Comparison of ENCODE assay signal across 26 cellular contexts in genomic region chr7:19610194-19610943, GRCh38.
"Had no signal": no experiment of that assay in that cellular context is flagged by ENCODE, and none has a peak within 500 bp of the region (broad histone marks: within the 10 kb centered on the region; RNA-seq: fewer than 3 reads in every experiment).

No MANE protein-coding gene starts in this region.

- H3K4me1 Mint-ChIP-seq: activated B cell treated with CpG ODN at 0.5 μM for 24 hours; activated CD4-positive, alpha-beta T cell treated with anti-CD3 and anti-CD28 coated beads, Interleukin-2, amount 10 ng/mL, durations not matched to agents 24 days and 14 days; activated naive CD8-positive, alpha-beta T cell treated with anti-CD3 and anti-CD28 coated beads for 36 hours; IgD-negative memory B cell; T-cell had no signal

- ATAC-seq: activated T-cell treated with anti-CD3 and anti-CD28 coated beads, Interleukin-2, amount 50 U/mL, for 4 hours; PC-3; T-cell had no signal

- H3K27ac Mint-ChIP-seq: activated B cell treated with CpG ODN at 0.5 μM for 24 hours; activated CD4-positive, alpha-beta T cell treated with anti-CD3 and anti-CD28 coated beads, Interleukin-2, amount 10 ng/mL, durations not matched to agents 24 days and 14 days; activated naive CD8-positive, alpha-beta T cell treated with anti-CD3 and anti-CD28 coated beads for 36 hours; IgD-negative memory B cell; T-cell had no signal

- H3K27me3 Mint-ChIP-seq: activated CD4-positive, alpha-beta T cell treated with anti-CD3 and anti-CD28 coated beads, Interleukin-2, amount 10 ng/mL, durations not matched to agents 24 days and 14 days; activated naive CD8-positive, alpha-beta T cell treated with anti-CD3 and anti-CD28 coated beads for 36 hours; IgD-negative memory B cell; T-cell had no signal

- DNase-seq: activated B cell treated with CpG ODN at 0.5 μM for 24 hours; activated CD4-positive, alpha-beta T cell treated with anti-CD3 and anti-CD28 coated beads for 1 hour; activated CD4-positive, alpha-beta T cell treated with anti-CD3 and anti-CD28 coated beads, Interleukin-2, amount 10 ng/mL, durations not matched to agents 24 days and 14 days; activated CD4-positive, alpha-beta T cell treated with anti-CD3 and anti-CD28 coated beads, Interleukin-2, amount 50 U/mL, for 48 hours; activated effector memory CD4-positive, alpha-beta T cell treated with anti-CD3 and anti-CD28 coated beads, Interleukin-2, amount 50 U/mL, for 16 hours; activated naive CD4-positive, alpha-beta T cell treated with Interleukin-2 at 50 U/mL for 16 hours; activated naive CD8-positive, alpha-beta T cell treated with anti-CD3 and anti-CD28 coated beads for 36 hours; activated T-cell treated with anti-CD3 and anti-CD28 coated beads, Interleukin-2, amount 50 U/mL, for 4 hours; anterior cingulate cortex; central memory CD4-positive, alpha-beta T cell; KG1; MM.1S; NCI-H1105; NCI-H1436; NCI-H1694 treated with DMSO at 0.1 percent for 48 hours; NCI-H2029 treated with DMSO at 0.1 percent for 48 hours; NCI-H510A; PC-3; SIG-M5; T-cell; T-helper 2 cell; T1000 had no signal

- H3K4me3 ChIP-seq: SK-N-MC had no signal

- H3K27ac ChIP-seq: SK-N-MC had no signal

- H3K9me3 Mint-ChIP-seq: activated CD4-positive, alpha-beta T cell treated with anti-CD3 and anti-CD28 coated beads, Interleukin-2, amount 10 ng/mL, durations not matched to agents 24 days and 14 days; activated T-cell treated with anti-CD3 and anti-CD28 coated beads, Interleukin-2, amount 50 U/mL, for 4 hours had no signal

- H3K4me3 Mint-ChIP-seq: activated B cell treated with CpG ODN at 0.5 μM for 24 hours; activated CD4-positive, alpha-beta T cell treated with anti-CD3 and anti-CD28 coated beads, Interleukin-2, amount 10 ng/mL, durations not matched to agents 24 days and 14 days; activated naive CD8-positive, alpha-beta T cell treated with anti-CD3 and anti-CD28 coated beads for 36 hours; activated T-cell treated with anti-CD3 and anti-CD28 coated beads, Interleukin-2, amount 50 U/mL, for 4 hours; IgD-negative memory B cell; T-cell had no signal

- FAIRE-seq: RCC 7860, TTC549 had no signal

- H3K36me3 Mint-ChIP-seq: activated naive CD8-positive, alpha-beta T cell treated with anti-CD3 and anti-CD28 coated beads for 36 hours; T-cell had no signal
